Comparison of ENCODE assay signal across 1 cellular context in the genomic region with DNA sequence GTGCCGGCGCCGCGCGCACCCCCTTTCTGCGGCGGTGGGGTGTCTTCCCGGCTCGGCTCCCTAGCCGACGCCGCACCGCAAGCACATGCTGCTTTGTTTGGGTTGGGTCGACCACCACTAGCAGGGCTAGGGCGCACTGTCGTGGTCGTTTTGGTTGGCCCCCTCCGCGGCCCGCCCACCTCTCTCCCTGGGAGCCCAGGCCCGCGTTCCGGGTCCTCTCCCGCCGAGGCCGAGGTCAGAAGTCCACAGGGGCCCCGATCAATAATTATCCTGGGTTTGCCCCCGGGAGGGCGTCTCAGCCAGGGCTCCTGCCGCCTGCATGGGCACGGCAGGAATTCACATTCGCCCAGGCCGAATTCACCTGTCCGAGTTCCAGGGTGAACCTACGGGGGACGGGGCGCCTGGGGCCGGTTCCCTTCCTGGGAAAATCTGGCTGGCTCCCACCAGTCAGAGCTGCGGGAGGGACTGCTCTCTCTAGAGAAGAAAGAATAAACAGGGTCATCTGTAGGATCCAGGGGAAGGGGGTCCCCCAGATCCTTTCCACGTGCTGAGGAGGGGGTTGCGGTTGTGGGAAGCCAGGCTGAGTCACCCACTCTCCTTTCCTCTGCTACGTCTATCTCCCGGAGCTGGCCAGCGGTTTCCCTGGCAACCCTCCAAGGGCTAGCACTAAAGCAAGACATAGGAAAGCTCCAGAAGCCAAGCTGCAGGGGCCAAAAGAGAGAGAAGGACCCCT.
TF ChIP-seq lines count a peak whose summit lies in the region.

No MANE protein-coding gene starts in this region.

TF ChIP-seq in K562, 482 proteins besides CTCF, POLR2A, EP300 and RAD21 (continued from another document):
- TF ChIP-seq, protein P1, sequence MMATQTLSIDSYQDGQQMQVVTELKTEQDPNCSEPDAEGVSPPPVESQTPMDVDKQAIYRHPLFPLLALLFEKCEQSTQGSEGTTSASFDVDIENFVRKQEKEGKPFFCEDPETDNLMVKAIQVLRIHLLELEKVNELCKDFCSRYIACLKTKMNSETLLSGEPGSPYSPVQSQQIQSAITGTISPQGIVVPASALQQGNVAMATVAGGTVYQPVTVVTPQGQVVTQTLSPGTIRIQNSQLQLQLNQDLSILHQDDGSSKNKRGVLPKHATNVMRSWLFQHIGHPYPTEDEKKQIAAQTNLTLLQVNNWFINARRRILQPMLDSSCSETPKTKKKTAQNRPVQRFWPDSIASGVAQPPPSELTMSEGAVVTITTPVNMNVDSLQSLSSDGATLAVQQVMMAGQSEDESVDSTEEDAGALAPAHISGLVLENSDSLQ (IDR thresholded peaks at IDR 0.05) = peak; percentile 74
- TF ChIP-seq, protein P2, sequence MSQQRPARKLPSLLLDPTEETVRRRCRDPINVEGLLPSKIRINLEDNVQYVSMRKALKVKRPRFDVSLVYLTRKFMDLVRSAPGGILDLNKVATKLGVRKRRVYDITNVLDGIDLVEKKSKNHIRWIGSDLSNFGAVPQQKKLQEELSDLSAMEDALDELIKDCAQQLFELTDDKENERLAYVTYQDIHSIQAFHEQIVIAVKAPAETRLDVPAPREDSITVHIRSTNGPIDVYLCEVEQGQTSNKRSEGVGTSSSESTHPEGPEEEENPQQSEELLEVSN (IDR thresholded peaks at IDR 0.05; ENCODE audit: borderline replicate concordance in 1 of 2, extremely low read depth in 1 of 2, insufficient read depth in 1 of 2, insufficient read length in 1 of 2, low read depth in 1 of 2, low read length in 1 of 2, poor library complexity in 1 of 2, severe bottlenecking in 1 of 2) = peak in 1 of 2 experiments; percentile 47
- TF ChIP-seq, protein P3, sequence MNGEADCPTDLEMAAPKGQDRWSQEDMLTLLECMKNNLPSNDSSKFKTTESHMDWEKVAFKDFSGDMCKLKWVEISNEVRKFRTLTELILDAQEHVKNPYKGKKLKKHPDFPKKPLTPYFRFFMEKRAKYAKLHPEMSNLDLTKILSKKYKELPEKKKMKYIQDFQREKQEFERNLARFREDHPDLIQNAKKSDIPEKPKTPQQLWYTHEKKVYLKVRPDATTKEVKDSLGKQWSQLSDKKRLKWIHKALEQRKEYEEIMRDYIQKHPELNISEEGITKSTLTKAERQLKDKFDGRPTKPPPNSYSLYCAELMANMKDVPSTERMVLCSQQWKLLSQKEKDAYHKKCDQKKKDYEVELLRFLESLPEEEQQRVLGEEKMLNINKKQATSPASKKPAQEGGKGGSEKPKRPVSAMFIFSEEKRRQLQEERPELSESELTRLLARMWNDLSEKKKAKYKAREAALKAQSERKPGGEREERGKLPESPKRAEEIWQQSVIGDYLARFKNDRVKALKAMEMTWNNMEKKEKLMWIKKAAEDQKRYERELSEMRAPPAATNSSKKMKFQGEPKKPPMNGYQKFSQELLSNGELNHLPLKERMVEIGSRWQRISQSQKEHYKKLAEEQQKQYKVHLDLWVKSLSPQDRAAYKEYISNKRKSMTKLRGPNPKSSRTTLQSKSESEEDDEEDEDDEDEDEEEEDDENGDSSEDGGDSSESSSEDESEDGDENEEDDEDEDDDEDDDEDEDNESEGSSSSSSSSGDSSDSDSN (IDR thresholded peaks at IDR 0.05; ENCODE audit: borderline replicate concordance in 1 of 2, low read depth in 2 of 2, low read length in 2 of 2) = peak in 1 of 2 experiments; percentile 45; a peak in 1 of 4 replicates
- no peak for TF ChIP-seq CREB1 (IDR thresholded peaks at IDR 0.05)
- TF ChIP-seq CREB1 (CRISPR knock-in tag; IDR thresholded peaks at IDR 0.05) = peak; percentile 33; the same call in 1 of the 2 replicates
- no peak for TF ChIP-seq PHTF2 (CRISPR knock-in tag; IDR thresholded peaks at IDR 0.05)
- TF ChIP-seq LEF1 (IDR thresholded peaks at IDR 0.05) = peak; percentile 26; the same call in 1 of the 2 replicates
- TF ChIP-seq ZNF589 (CRISPR knock-in tag; IDR thresholded peaks at IDR 0.05; ENCODE audit: low read depth) = peak; percentile 53; the same call in 1 of the 2 replicates
- TF ChIP-seq, protein P4, sequence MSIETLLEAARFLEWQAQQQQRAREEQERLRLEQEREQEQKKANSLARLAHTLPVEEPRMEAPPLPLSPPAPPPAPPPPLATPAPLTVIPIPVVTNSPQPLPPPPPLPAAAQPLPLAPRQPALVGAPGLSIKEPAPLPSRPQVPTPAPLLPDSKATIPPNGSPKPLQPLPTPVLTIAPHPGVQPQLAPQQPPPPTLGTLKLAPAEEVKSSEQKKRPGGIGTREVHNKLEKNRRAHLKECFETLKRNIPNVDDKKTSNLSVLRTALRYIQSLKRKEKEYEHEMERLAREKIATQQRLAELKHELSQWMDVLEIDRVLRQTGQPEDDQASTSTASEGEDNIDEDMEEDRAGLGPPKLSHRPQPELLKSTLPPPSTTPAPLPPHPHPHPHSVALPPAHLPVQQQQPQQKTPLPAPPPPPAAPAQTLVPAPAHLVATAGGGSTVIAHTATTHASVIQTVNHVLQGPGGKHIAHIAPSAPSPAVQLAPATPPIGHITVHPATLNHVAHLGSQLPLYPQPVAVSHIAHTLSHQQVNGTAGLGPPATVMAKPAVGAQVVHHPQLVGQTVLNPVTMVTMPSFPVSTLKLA (conservative IDR thresholded peaks at IDR 0.05) = peak; percentile 89 to 90
- TF ChIP-seq GATA2 (CRISPR knock-in tag; IDR thresholded peaks at IDR 0.05) = no peak
